ENCODE assay signal across 9 cellular contexts in genomic region chr1:23727362-23727811, GRCh38. TPM values are rescaled to one million over a fixed set of nuclear protein-coding genes. Genes with fewer than 3 reads are reported as not detected.
A peak's percentile ranks its signal among the peaks of the same experiment; 100 is the strongest.
DNase-seq lines count a peak whose midpoint lies in the region; ATAC-seq and TF ChIP-seq lines count a peak whose summit lies in the region.
"Had no signal": no experiment of that assay in that cellular context is flagged by ENCODE, and none has a peak within 500 bp of the region (broad histone marks: within the 10 kb centered on the region; RNA-seq: fewer than 3 reads in every experiment).

No MANE protein-coding gene starts in this region.

- DNase-seq in AG20443 (ENCODE audit: low spot score) (peak; percentile 83), body of pancreas (peak; percentile 82 to 93 (median 90)), midbrain (lab: John Stamatoyannopoulos, UW) (peak; percentile 6), dermis blood vessel endothelial cell (no peak), A673 (ENCODE audit: low spot score) (no peak)
- no peak for DNase-seq in stimulated activated CD4-positive, alpha-beta T cell treated with anti-CD3 and anti-CD28 coated beads, Interleukin-2, amount 100 ng/mL, for 24 hours

- peak; percentile 96 for ATAC-seq in body of pancreas
- no peak for ATAC-seq in HG03354 (IDR thresholded peaks at IDR 0.05; ENCODE audit: poor library complexity, severe bottlenecking, unreplicated experiment)
- ATAC-seq: Panc1 had no signal

- CTCF ChIA-PET in HEK293 (lab: Yijun Ruan, JAX), result interaction anchor here (0.6 to 1.6 kb wide), 4 partner anchors 9 to 664 kb away, joined by 3 to 4 read pairs (median 4); no protein-coding TSS in a partner anchor
- CTCF ChIA-PET in A673 (lab: Charles Lee), result no interaction called here

- H3K4me1 ChIP-seq in HEK293 (ENCODE audit: control insufficient read depth, insufficient read depth, low read length), result no peaks in the 10 kb centered on the region
- peaks cover 40% of the 10 kb centered on the region for H3K4me1 ChIP-seq in body of pancreas
- no peaks in the 10 kb centered on the region for H3K4me1 ChIP-seq in A673 (ENCODE audit: insufficient read depth, low read length, poor library complexity, severe bottlenecking)

- no peak overlapping the region for H3K4me3 ChIP-seq in HEK293 (ENCODE audit: low read depth, low read length)
- H3K4me3 ChIP-seq in body of pancreas, result no peak overlapping the region
- H3K4me3 ChIP-seq in A673 (ENCODE audit: low read depth, low read length, poor library complexity, severe bottlenecking), result no peak overlapping the region

- no TSS peak for BruUV-seq in A673 (replicated peaks; lab: Mats Ljungman, UMichigan)

- intact Hi-C loops in body of pancreas (cut with DNase I) (no loop called here), A673 (cut with micrococcal nuclease; ENCODE audit: unreplicated experiment) (no loop called here)

- POLR2A ChIA-PET in HEK293 (lab: Yijun Ruan, JAX) (no interaction called here), A673 (lab: Charles Lee; ENCODE audit: low non-redundant PET) (no interaction called here)

- H3K27ac ChIP-seq in HEK293 (ENCODE audit: extremely low read depth, low read depth, low read length), result no peak overlapping the region
- peak overlapping the region; percentile 72 to 85 (median 80) for H3K27ac ChIP-seq in body of pancreas
- H3K27ac ChIP-seq in A673 (ENCODE audit: low read depth, low read length, poor library complexity, severe bottlenecking), result no peak overlapping the region

- no peak for TF ChIP-seq CTCF in HEK293 (tag by site-specific recombination; IDR thresholded peaks at IDR 0.05)
- TF ChIP-seq CTCF in body of pancreas (IDR thresholded peaks at IDR 0.05), result peak in 1 of 7 experiments; percentile 8
- no peak for TF ChIP-seq CTCF in A673 (conservative IDR thresholded peaks at IDR 0.05; ENCODE audit: low read depth, low read length)

- TF ChIP-seq POLR2A in body of pancreas (IDR thresholded peaks at IDR 0.05), result peak in 1 of 3 donors; percentile 14

- WGBS in body of pancreas, 2 donors, result 6 to 9% methylated on average over 5 to 9 of the region's 9 CpGs

- no peaks in the 10 kb centered on the region for H3K27me3 ChIP-seq in body of pancreas
- no peaks in the 10 kb centered on the region for H3K27me3 ChIP-seq in A673 (replicated peaks; ENCODE audit: insufficient read depth, low read depth, low read length, poor library complexity)

- H3K36me3 ChIP-seq in HEK293 (ENCODE audit: control insufficient read depth in 2 of 2, insufficient read depth in 1 of 2, low read length in 2 of 2) (no peaks in the 10 kb centered on the region; a peak in 1 of 3 replicates), body of pancreas (replicated peaks in 1 of 2; ENCODE audit: insufficient read depth in 1 of 2, low read depth in 2 of 2) (no peaks in the 10 kb centered on the region), A673 (ENCODE audit: insufficient read depth, low read length, poor library complexity, severe bottlenecking) (no peaks in the 10 kb centered on the region)

- H3K9me3 ChIP-seq in HEK293 (ENCODE audit: control insufficient read depth, insufficient read depth, low read depth, low read length) (no peaks in the 10 kb centered on the region), body of pancreas (no peaks in the 10 kb centered on the region), A673 (ENCODE audit: low read depth, low read length, poor library complexity, severe bottlenecking) (no peaks in the 10 kb centered on the region)

TF ChIP-seq in HEK293, 187 proteins besides CTCF, POLR2A, EP300 and RAD21:
- no peak for TF ChIP-seq ZNF391 (tag by site-specific recombination; IDR thresholded peaks at IDR 0.05; ENCODE audit: borderline replicate concordance, low read depth)
- TF ChIP-seq SCRT1 (tag by site-specific recombination; IDR thresholded peaks at IDR 0.05; ENCODE audit: borderline replicate concordance), result 0 out of 2 replicates have a peak, but pooled peaks have one; percentile 16
- TF ChIP-seq, protein P1, sequence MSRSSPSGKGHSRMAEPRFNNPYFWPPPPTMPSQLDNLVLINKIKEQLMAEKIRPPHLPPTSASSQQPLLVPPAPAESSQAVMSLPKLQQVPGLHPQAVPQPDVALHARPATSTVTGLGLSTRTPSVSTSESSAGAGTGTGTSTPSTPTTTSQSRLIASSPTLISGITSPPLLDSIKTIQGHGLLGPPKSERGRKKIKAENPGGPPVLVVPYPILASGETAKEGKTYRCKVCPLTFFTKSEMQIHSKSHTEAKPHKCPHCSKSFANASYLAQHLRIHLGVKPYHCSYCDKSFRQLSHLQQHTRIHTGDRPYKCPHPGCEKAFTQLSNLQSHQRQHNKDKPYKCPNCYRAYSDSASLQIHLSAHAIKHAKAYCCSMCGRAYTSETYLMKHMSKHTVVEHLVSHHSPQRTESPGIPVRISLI (tag by site-specific recombination; IDR thresholded peaks at IDR 0.05), result no peak
- TF ChIP-seq PRDM2 (tag by site-specific recombination; IDR thresholded peaks at IDR 0.05; ENCODE audit: borderline replicate concordance), result no peak
- peak; percentile 85 for TF ChIP-seq SCRT2 (tag by site-specific recombination; IDR thresholded peaks at IDR 0.05)
- TF ChIP-seq SP2 (tag by site-specific recombination; IDR thresholded peaks at IDR 0.05), result no peak
- no peak for TF ChIP-seq ZNF341 (tag by site-specific recombination; IDR thresholded peaks at IDR 0.05; ENCODE audit: low read depth)
- no peak for TF ChIP-seq MYNN (tag by site-specific recombination; IDR thresholded peaks at IDR 0.05; ENCODE audit: borderline replicate concordance)
- no peak for TF ChIP-seq ZNF624 (tag by site-specific recombination; IDR thresholded peaks at IDR 0.05)
- TF ChIP-seq KLF1 (tag by site-specific recombination; IDR thresholded peaks at IDR 0.05), result no peak

RNA-seq across cellular contexts. Expression of gene ELOA, which starts 15.9 kb away (rescaled TPM):
- total RNA-seq in body of pancreas (10 to 100 TPM; 22.6 to 28.0 TPM), dermis blood vessel endothelial cell (26.2 and 29.6 TPM in 2 replicates), A673 (2021) (66.3 and 69.8 TPM in 2 replicates)

RNA-seq across cellular contexts. Expression of gene RPL11, which starts 35.8 kb away (rescaled TPM):
- total RNA-seq in body of pancreas (100 to 1,000 TPM; 553 to 720 TPM), dermis blood vessel endothelial cell (871 and 1,099 TPM in 2 replicates), A673 (2021) (1,180 and 1,206 TPM in 2 replicates)

RNA-seq across cellular contexts. Expression of gene PITHD1, which starts 50.8 kb away (rescaled TPM):
- total RNA-seq in body of pancreas (10 to 100 TPM; 31.9 to 32.3 TPM), dermis blood vessel endothelial cell (41.2 and 43.8 TPM in 2 replicates), A673 (2021) (63.8 and 78.9 TPM in 2 replicates)

Comparison
In these comparisons a context has a peak if more than half of its experiments do, and no peak if none do; other contexts are left out.
1. DNase-seq: peak in AG20443 (single experiment), body of pancreas (4 of 4) and midbrain (single experiment); none in dermis blood vessel endothelial cell (single experiment), stimulated activated CD4-positive, alpha-beta T cell treated with anti-CD3 and anti-CD28 coated beads, Interleukin-2, amount 100 ng/mL, for 24 hours (0 of 2) and A673 (single experiment).
2. H3K27ac ChIP-seq: peak in body of pancreas (4 of 4); none in HEK293 (single experiment) and A673 (single experiment).